In genomic region chr11:67884734-67885518, GRCh38 we compare ENCODE assay signal across 8 cellular contexts.
DNase-seq lines count a peak whose midpoint lies in the region; ATAC-seq, FAIRE-seq and TF ChIP-seq lines count a peak whose summit lies in the region.
"Not testable (repeated sequence)": the region's sequence is repeated elsewhere in the genome, so short reads cannot be mapped to it uniquely, and the experiment has no call there.

No MANE protein-coding gene starts in this region.

- H3F3A ChIP-seq in smooth muscle cell (ENCODE audit: low read depth), result not testable (repeated sequence)

- intact Hi-C loops in mucosa of descending colon (cut with DNase I, micrococcal nuclease), result not testable (repeated sequence)

- H3K4me1 Mint-ChIP-seq in activated naive CD4-positive, alpha-beta T cell treated with anti-CD3 and anti-CD28 coated beads, Interleukin-2, amount 10 ng/mL, durations not matched to agents 7 days and 5 days, result peaks cover 25% of the 10 kb centered on the region
- H3K4me1 Mint-ChIP-seq in endodermal cell, result peaks cover 68% of the 10 kb centered on the region

- WGBS in endodermal cell (ENCODE audit: insufficient coverage in 1 of 2, insufficient read length in 1 of 2), 2 experiments, result 83 to 89% methylated on average over 4 to 17 of the region's 18 CpGs
- 53% methylated on average over 18 of the region's 18 CpGs for WGBS in smooth muscle cell (ENCODE audit: low lambda C conversion rate)

- H3K36me3 ChIP-seq in HEK293 (ENCODE audit: control insufficient read depth in 2 of 2, insufficient read depth in 1 of 2, low read length in 2 of 2); endodermal cell (ENCODE audit: control insufficient read depth, insufficient read depth, low read length); mucosa of descending colon (ENCODE audit: low read depth); smooth muscle cell (ENCODE audit: low read depth): not testable (repeated sequence)

- not testable (repeated sequence) for H3K27ac ChIP-seq in HEK293 (ENCODE audit: extremely low read depth, low read depth, low read length); endodermal cell (ENCODE audit: low read depth, low read length)
- peak overlapping the region; percentile 71 for H3K27ac ChIP-seq in smooth muscle cell (ENCODE audit: low read depth)

- TF ChIP-seq CTCF in HEK293 (tag by site-specific recombination; IDR thresholded peaks at IDR 0.05); endodermal cell (conservative IDR thresholded peaks at IDR 0.05); mucosa of descending colon (IDR thresholded peaks at IDR 0.05); smooth muscle cell (IDR thresholded peaks at IDR 0.05; ENCODE audit: borderline replicate concordance, insufficient read depth, poor library complexity, severe bottlenecking): not testable (repeated sequence)

- H3K79me2 ChIP-seq in smooth muscle cell (ENCODE audit: low read depth), result not testable (repeated sequence)

- H3K9me3 ChIP-seq in HEK293 (ENCODE audit: control insufficient read depth, insufficient read depth, low read depth, low read length); endodermal cell (ENCODE audit: control insufficient read depth, low read length); mucosa of descending colon; smooth muscle cell (replicated peaks; ENCODE audit: low read depth): not testable (repeated sequence)

- H3K4me2 ChIP-seq in smooth muscle cell, result peak overlapping the region; percentile 50

- not testable (repeated sequence) for H4K20me1 ChIP-seq in smooth muscle cell (ENCODE audit: low read depth)

- not testable (repeated sequence) for H3K27me3 ChIP-seq in endodermal cell (ENCODE audit: control insufficient read depth, insufficient read depth, low read length, poor library complexity, severe bottlenecking); smooth muscle cell (ENCODE audit: low read depth)

- POLR2A ChIA-PET in HEK293 (lab: Yijun Ruan, JAX), result not testable (repeated sequence)

- not testable (repeated sequence) for H3K9me3 Mint-ChIP-seq in activated naive CD4-positive, alpha-beta T cell treated with anti-CD3 and anti-CD28 coated beads, Interleukin-2, amount 10 ng/mL, durations not matched to agents 7 days and 5 days
- H3K9me3 Mint-ChIP-seq in endodermal cell, result peaks cover 29% of the 10 kb centered on the region

- not testable (repeated sequence) for H3K4me1 ChIP-seq in HEK293 (ENCODE audit: control insufficient read depth, insufficient read depth, low read length); endodermal cell (ENCODE audit: control insufficient read depth, insufficient read depth, low read length); smooth muscle cell (ENCODE audit: low read depth)
- H3K4me1 ChIP-seq in mucosa of descending colon (ENCODE audit: low read depth), result peaks cover 12% of the 10 kb centered on the region

- H3K4me3 ChIP-seq in HEK293 (ENCODE audit: low read depth, low read length); endodermal cell (ENCODE audit: low read length); mucosa of descending colon: not testable (repeated sequence)
- H3K4me3 ChIP-seq in smooth muscle cell, result peak overlapping the region; percentile 34

- H3K27ac Mint-ChIP-seq in activated naive CD4-positive, alpha-beta T cell treated with anti-CD3 and anti-CD28 coated beads, Interleukin-2, amount 10 ng/mL, durations not matched to agents 7 days and 5 days, result peak overlapping the region; percentile 94
- peak overlapping the region; percentile 70 for H3K27ac Mint-ChIP-seq in endodermal cell

- ATAC-seq in mucosa of descending colon, result not testable (repeated sequence)

- not testable (repeated sequence) for H2AFZ ChIP-seq in smooth muscle cell (ENCODE audit: low read depth)

- CTCF ChIA-PET in HEK293 (lab: Yijun Ruan, JAX), result interaction anchor here (0.6 kb wide), 1 partner anchor 24 kb away, joined by 7 read pairs; no protein-coding TSS in a partner anchor
- CTCF ChIA-PET in activated naive CD4-positive, alpha-beta T cell treated with anti-CD3 and anti-CD28 coated beads, Interleukin-2, amount 10 ng/mL, durations not matched to agents 7 days and 5 days (lab: Charles Lee), result interaction anchor here (0.5 to 1.4 kb wide), 2 partner anchors 71 to 1357 kb away, joined by 3 to 4 read pairs; no protein-coding TSS in a partner anchor

- H3K4me3 Mint-ChIP-seq in activated naive CD4-positive, alpha-beta T cell treated with anti-CD3 and anti-CD28 coated beads, Interleukin-2, amount 10 ng/mL, durations not matched to agents 7 days and 5 days, result peak overlapping the region; percentile 79
- peak overlapping the region; percentile 1 for H3K4me3 Mint-ChIP-seq in endodermal cell

- peak; percentile 96 for DNase-seq in RPMI8226
- peak; percentile 25 to 47 for DNase-seq in activated CD4-positive, alpha-beta T cell treated with anti-CD3 and anti-CD28 coated beads, Interleukin-2, amount 50 U/mL, for 48 hours
- peak; percentile 48 for DNase-seq in activated naive CD4-positive, alpha-beta T cell treated with anti-CD3 and anti-CD28 coated beads, Interleukin-2, amount 10 ng/mL, durations not matched to agents 7 days and 5 days
- DNase-seq in endodermal cell, result peak; percentile 48
- peak in 2 of 3 donors; percentile 36 to 38 for DNase-seq in mucosa of descending colon
- not testable (repeated sequence) for DNase-seq in smooth muscle cell (lab: John Stamatoyannopoulos, UW; ENCODE audit: unreplicated experiment)
- DNase-seq in urothelium cell line (ENCODE audit: low spot score), result peak; percentile 9

- FAIRE-seq in urothelium cell line (lab: Jason Lieb, UNC), result not testable (repeated sequence)

- H3K36me3 Mint-ChIP-seq in activated naive CD4-positive, alpha-beta T cell treated with anti-CD3 and anti-CD28 coated beads, Interleukin-2, amount 10 ng/mL, durations not matched to agents 7 days and 5 days, result not testable (repeated sequence)
- H3K36me3 Mint-ChIP-seq in endodermal cell (ENCODE audit: low read depth), result peaks cover 40% of the 10 kb centered on the region

- H3K9ac ChIP-seq in endodermal cell (ENCODE audit: extremely low read depth, low read length, poor library complexity, severe bottlenecking), result not testable (repeated sequence)
- H3K9ac ChIP-seq in smooth muscle cell (ENCODE audit: low read depth), result peak overlapping the region; percentile 19

- H3K27me3 Mint-ChIP-seq in activated naive CD4-positive, alpha-beta T cell treated with anti-CD3 and anti-CD28 coated beads, Interleukin-2, amount 10 ng/mL, durations not matched to agents 7 days and 5 days, result peaks cover 15% of the 10 kb centered on the region
- not testable (repeated sequence) for H3K27me3 Mint-ChIP-seq in endodermal cell (ENCODE audit: insufficient read depth)

TF ChIP-seq in HEK293, 187 proteins besides CTCF, POLR2A, EP300 and RAD21:
- TF ChIP-seq ZBTB17 (tag by site-specific recombination; IDR thresholded peaks at IDR 0.05), result peak; percentile 40; the same call in 1 of the 2 replicates
- peak; percentile 15 for TF ChIP-seq ZNF335 (tag by site-specific recombination; conservative IDR thresholded peaks at IDR 0.05)
TF ChIP-seq in HEK293: peak in this region for 2; not testable (repeated sequence) for 185.
